In genomic region chr5:180358694-180359093, GRCh38 we compare ENCODE assay signal across 8 cellular contexts.
"Had no signal": no experiment of that assay in that cellular context is flagged by ENCODE, and none has a peak within 500 bp of the region (broad histone marks: within the 10 kb centered on the region; RNA-seq: fewer than 3 reads in every experiment).

No MANE protein-coding gene starts in this region.

- H3K4me3 ChIP-seq: GM12878 had no signal

- ATAC-seq: GM12878 had no signal

- DNase-seq: GDM1, GF-D8 had no signal

- FAIRE-seq: G401.6, GM12878, GM12891, GM12892, GM18507, GM19239 had no signal
